13 cellular contexts compared by ENCODE assay signal in the genomic region with DNA sequence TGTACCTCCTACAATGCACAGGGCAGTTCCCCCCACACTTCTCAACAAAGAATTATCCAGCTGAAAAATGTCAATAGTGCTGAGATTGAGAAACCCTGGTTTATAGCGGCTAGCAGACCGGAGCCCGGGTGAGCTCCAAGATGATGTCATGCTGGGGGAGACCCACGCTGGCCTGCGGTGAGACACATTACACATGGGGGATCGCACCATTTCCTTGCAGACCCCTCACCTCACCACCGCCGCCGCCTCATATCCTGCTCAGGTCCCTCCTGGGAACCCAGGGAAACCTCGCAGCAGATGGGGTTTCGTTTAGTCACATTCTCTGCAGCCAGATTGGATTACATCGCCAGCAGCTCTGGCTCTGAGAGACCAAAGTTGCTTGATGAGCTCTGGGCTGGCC. TPM values are rescaled to one million over a fixed set of nuclear protein-coding genes. Genes with fewer than 3 reads are reported as not detected.
A peak's percentile ranks its signal among the peaks of the same experiment; 100 is the strongest.
DNase-seq lines count a peak whose midpoint lies in the region; ATAC-seq and TF ChIP-seq lines count a peak whose summit lies in the region.
"Had no signal": no experiment of that assay in that cellular context is flagged by ENCODE, and none has a peak within 500 bp of the region (broad histone marks: within the 10 kb centered on the region; RNA-seq: fewer than 3 reads in every experiment).

No MANE protein-coding gene starts in this region.

- peaks cover 35% of the 10 kb centered on the region for H3K4me1 Mint-ChIP-seq in nephron progenitor cell
- H3K4me1 Mint-ChIP-seq in activated T-helper 2 cell treated with anti-CD3 and anti-CD28 coated beads, Interferon-gamma antibody, Interleukin-2, Interleukin-4, amounts not matched to agents 10 μg/mL and 5 μg/mL and 100 μg/mL, durations not matched to agents 14 hours and 24 hours and 36 hours (ENCODE audit: low read depth), result no peaks in the 10 kb centered on the region

- no peak for ATAC-seq in HG03521 (IDR thresholded peaks at IDR 0.05; ENCODE audit: unreplicated experiment)

- H3K27me3 Mint-ChIP-seq in nephron progenitor cell (ENCODE audit: low read depth, poor library complexity), result peaks cover 4% of the 10 kb centered on the region
- H3K27me3 Mint-ChIP-seq in activated T-helper 2 cell treated with anti-CD3 and anti-CD28 coated beads, Interferon-gamma antibody, Interleukin-2, Interleukin-4, amounts not matched to agents 10 μg/mL and 5 μg/mL and 100 μg/mL, durations not matched to agents 14 hours and 24 hours and 36 hours (ENCODE audit: low read depth), result peaks cover 4% of the 10 kb centered on the region

- no peaks in the 10 kb centered on the region for H3K36me3 Mint-ChIP-seq in nephron progenitor cell (ENCODE audit: low read depth)
- no peaks in the 10 kb centered on the region for H3K36me3 Mint-ChIP-seq in activated T-helper 2 cell treated with anti-CD3 and anti-CD28 coated beads, Interferon-gamma antibody, Interleukin-2, Interleukin-4, amounts not matched to agents 10 μg/mL and 5 μg/mL and 100 μg/mL, durations not matched to agents 14 hours and 24 hours and 36 hours (ENCODE audit: low read depth)

- TF ChIP-seq CTCF in AG09309 (IDR thresholded peaks at IDR 0.05; ENCODE audit: control insufficient read depth, insufficient read depth, low read depth, low read length, missing control alignments) (no peak), fibroblast of pulmonary artery (IDR thresholded peaks at IDR 0.05; ENCODE audit: low read length, missing control alignments) (no peak), nephron progenitor cell (IDR thresholded peaks at IDR 0.05) (no peak)

- no peaks in the 10 kb centered on the region for H3K9me3 Mint-ChIP-seq in nephron progenitor cell
- H3K9me3 Mint-ChIP-seq in activated T-helper 2 cell treated with anti-CD3 and anti-CD28 coated beads, Interferon-gamma antibody, Interleukin-2, Interleukin-4, amounts not matched to agents 10 μg/mL and 5 μg/mL and 100 μg/mL, durations not matched to agents 14 hours and 24 hours and 36 hours, result no peaks in the 10 kb centered on the region

- intact Hi-C loops in activated T-helper 2 cell treated with anti-CD3 and anti-CD28 coated beads, Interferon-gamma antibody, Interleukin-2, Interleukin-4, amounts not matched to agents 10 μg/mL and 5 μg/mL and 100 μg/mL, durations not matched to agents 14 hours and 24 hours and 36 hours (cut with micrococcal nuclease), result no loop called here

- no peak overlapping the region for H3K27ac Mint-ChIP-seq in nephron progenitor cell
- H3K27ac Mint-ChIP-seq in activated T-helper 2 cell treated with anti-CD3 and anti-CD28 coated beads, Interferon-gamma antibody, Interleukin-2, Interleukin-4, amounts not matched to agents 10 μg/mL and 5 μg/mL and 100 μg/mL, durations not matched to agents 14 hours and 24 hours and 36 hours, result no peak overlapping the region

- DNase-seq in AG09309 (ENCODE audit: low read depth) (no peak), NCI-H69 (lab: John Stamatoyannopoulos, UW) (peak; percentile 73), fibroblast of pulmonary artery (ENCODE audit: low read depth) (peak; percentile 64), nephron progenitor cell (peak; percentile 30), NCI-H146 treated with DMSO at 0.1 percent for 48 hours (lab: John Stamatoyannopoulos, UW; ENCODE audit: unreplicated experiment) (no peak), LoVo (ENCODE audit: low spot score) (no peak)
- no peak for DNase-seq in activated T-helper 2 cell treated with anti-CD3 and anti-CD28 coated beads, Interferon-gamma antibody, Interleukin-2, Interleukin-4, amounts not matched to agents 10 μg/mL and 5 μg/mL and 100 μg/mL, durations not matched to agents 14 hours and 24 hours and 36 hours (ENCODE audit: low spot score)
- DNase-seq: ACHN; activated naive CD4-positive, alpha-beta T cell treated with anti-CD3 and anti-CD28 coated beads, Interleukin-2, amount 50 U/mL, for 16 hours; cerebellar nuclear complex; hypothalamus had no signal

- H3K4me3 Mint-ChIP-seq in nephron progenitor cell, result peak overlapping the region; percentile 20
- H3K4me3 Mint-ChIP-seq in activated T-helper 2 cell treated with anti-CD3 and anti-CD28 coated beads, Interferon-gamma antibody, Interleukin-2, Interleukin-4, amounts not matched to agents 10 μg/mL and 5 μg/mL and 100 μg/mL, durations not matched to agents 14 hours and 24 hours and 36 hours (ENCODE audit: low read depth), result no peak overlapping the region

- H3K4me3 ChIP-seq in AG09309 (ENCODE audit: control insufficient read depth, low read depth, low read length) (peak overlapping the region; percentile 22; the same call in 1 of the 2 replicates), fibroblast of pulmonary artery (replicated peaks; ENCODE audit: low read depth, low read length) (peak overlapping the region; percentile 23)
- H3K4me3 ChIP-seq: SJSA1 had no signal

RNA-seq across cellular contexts. Expression of a gene that starts 14.7 kb away (rescaled TPM):
- 1.5 and 1.9 TPM in 2 replicates for total RNA-seq in activated T-helper 2 cell treated with anti-CD3 and anti-CD28 coated beads, Interferon-gamma antibody, Interleukin-2, Interleukin-4, amounts not matched to agents 10 μg/mL and 5 μg/mL and 100 μg/mL, durations not matched to agents 14 hours and 24 hours and 36 hours

Comparison
In these comparisons a context has a peak if more than half of its experiments do, and no peak if none do; other contexts are left out.
1. DNase-seq: peak in NCI-H69 (single experiment), fibroblast of pulmonary artery (single experiment) and nephron progenitor cell (single experiment); none in AG09309 (single experiment), NCI-H146 treated with DMSO at 0.1 percent for 48 hours (single experiment), activated T-helper 2 cell treated with anti-CD3 and anti-CD28 coated beads, Interferon-gamma antibody, Interleukin-2, Interleukin-4, amounts not matched to agents 10 μg/mL and 5 μg/mL and 100 μg/mL, durations not matched to agents 14 hours and 24 hours and 36 hours (single experiment) and LoVo (single experiment).